19 cellular contexts compared by ENCODE assay signal in genomic region chr9:125428515-125429467, GRCh38.
A peak's percentile ranks its signal among the peaks of the same experiment; 100 is the strongest.
DNase-seq lines count a peak whose midpoint lies in the region; TF ChIP-seq lines count a peak whose summit lies in the region.
"Had no signal": no experiment of that assay in that cellular context is flagged by ENCODE, and none has a peak within 500 bp of the region (broad histone marks: within the 10 kb centered on the region; RNA-seq: fewer than 3 reads in every experiment).

No MANE protein-coding gene starts in this region.

- no peaks in the 10 kb centered on the region for H3K4me1 ChIP-seq in osteoblast (ENCODE audit: insufficient read depth, low read length)
- H3K4me1 ChIP-seq: colonic mucosa, esophagus squamous epithelium, right lobe of liver had no signal

- H3K79me2 ChIP-seq in osteoblast (ENCODE audit: insufficient read depth, low read length) = no peaks in the 10 kb centered on the region

- no peak overlapping the region for H2AFZ ChIP-seq in osteoblast (ENCODE audit: low read length)

- H3K27ac ChIP-seq in osteoblast (ENCODE audit: low read depth, low read length) = no peak overlapping the region
- H3K27ac ChIP-seq: adrenal gland, colonic mucosa, esophagus squamous epithelium, right lobe of liver, RWPE1 had no signal

- H3K4me3 ChIP-seq in osteoblast (ENCODE audit: insufficient read depth, low read length) = no peak overlapping the region
- H3K4me3 ChIP-seq: adrenal gland, colonic mucosa, esophagus squamous epithelium, ovary, right lobe of liver had no signal

- H3K27me3 ChIP-seq in osteoblast (ENCODE audit: insufficient read depth, low read length) = no peaks in the 10 kb centered on the region
- H3K27me3 ChIP-seq: adrenal gland, colonic mucosa, esophagus squamous epithelium, ovary, right lobe of liver had no signal

- no peaks in the 10 kb centered on the region for H3K9me3 ChIP-seq in osteoblast (ENCODE audit: low read depth, low read length)
- H3K9me3 ChIP-seq: adrenal gland, colonic mucosa, esophagus squamous epithelium, ovary, right lobe of liver had no signal

- H3K36me3 ChIP-seq in osteoblast (ENCODE audit: insufficient read depth, low read length) = no peaks in the 10 kb centered on the region
- H3K36me3 ChIP-seq: adrenal gland, colonic mucosa, esophagus squamous epithelium, ovary, right lobe of liver had no signal

- no peaks in the 10 kb centered on the region for H4K20me1 ChIP-seq in osteoblast (ENCODE audit: insufficient read depth, low read length)

- no peak for TF ChIP-seq CTCF in osteoblast (IDR thresholded peaks at IDR 0.05; ENCODE audit: extremely low read depth, low read depth, low read length)

- DNase-seq in NCI-H526 (lab: John Stamatoyannopoulos, UW) (peak; percentile 7 to 10), NCI-H526 treated with DMSO at 0.1 percent for 48 hours (lab: John Stamatoyannopoulos, UW) (no peak), NCI-H69 (lab: John Stamatoyannopoulos, UW) (peak; percentile 57), dermis blood vessel endothelial cell (peak; percentile 20), osteoblast (ENCODE audit: insufficient read length, low spot score, missing footprints) (peak; percentile 73), nucleus accumbens (lab: John Stamatoyannopoulos, UW) (no peak), T-helper 9 cell (no peak), NCI-H146 treated with DMSO at 0.1 percent for 48 hours (lab: John Stamatoyannopoulos, UW; ENCODE audit: unreplicated experiment) (no peak)
- DNase-seq: activated T-cell treated with anti-CD3 and anti-CD28 coated beads, Interleukin-2, amount 50 U/mL, for 1 hour; colonic mucosa; esophagus squamous epithelium; kidney glomerular epithelial cell; NCI-H1092; NCI-H1930; NCI-H446 treated with DMSO at 0.1 percent for 48 hours had no signal

- no peak overlapping the region for H3K4me2 ChIP-seq in osteoblast (ENCODE audit: insufficient read depth, low read length)

Comparison
In these comparisons a context has a peak if more than half of its experiments do, and no peak if none do; other contexts are left out.
1. DNase-seq: peak in NCI-H526 (2 of 2), NCI-H69 (single experiment), dermis blood vessel endothelial cell (single experiment) and osteoblast (single experiment); none in NCI-H526 treated with DMSO at 0.1 percent for 48 hours (single experiment), nucleus accumbens (0 of 56), T-helper 9 cell (single experiment) and NCI-H146 treated with DMSO at 0.1 percent for 48 hours (single experiment).